35 cellular contexts compared by ENCODE assay signal in the genomic region with DNA sequence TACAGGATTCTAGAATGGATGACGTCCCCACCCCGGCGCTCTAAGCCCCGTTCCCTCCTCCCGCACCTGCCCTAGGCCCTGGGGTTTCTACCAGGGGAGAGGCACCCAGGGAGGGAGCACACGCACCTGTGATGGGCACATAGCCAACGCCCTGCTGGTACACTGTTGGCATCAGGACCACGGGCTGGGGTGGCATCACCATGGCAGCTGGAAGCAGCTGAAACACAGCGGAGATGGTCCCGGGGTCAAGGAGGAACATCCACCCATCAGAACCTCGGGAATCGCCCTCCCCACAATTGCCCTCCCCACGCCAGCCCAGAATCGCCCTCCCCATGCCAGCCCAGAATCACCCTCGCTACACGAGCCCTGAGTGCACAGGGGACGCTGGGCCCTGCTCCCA.
"Had no signal": no experiment of that assay in that cellular context is flagged by ENCODE, and none has a peak within 500 bp of the region (broad histone marks: within the 10 kb centered on the region; RNA-seq: fewer than 3 reads in every experiment).

No MANE protein-coding gene starts in this region.

- H3K27ac ChIP-seq: brain microvascular endothelial cell, Peyer's patch, RWPE1, SJCRH30, SK-N-MC, WERI-Rb-1 had no signal

- ATAC-seq: activated CD8-positive, alpha-beta T cell treated with anti-CD3 and anti-CD28 coated beads for 36 hours; activated T-cell treated with anti-CD3 and anti-CD28 coated beads, Interleukin-2, amount 50 U/mL, for 72 hours; activated T-helper 17 cell treated with anti-CD3 and anti-CD28 coated beads, Interleukin-2, amount 50 U/mL, for 72 hours; PC-3 had no signal

- DNase-seq: activated CD4-positive, alpha-beta T cell treated with anti-CD3 and anti-CD28 coated beads for 1 hour; activated CD4-positive, alpha-beta T cell treated with anti-CD3 and anti-CD28 coated beads, Interleukin-2, amount 10 ng/mL, durations not matched to agents 24 days and 14 days; activated CD4-positive, alpha-beta T cell treated with anti-CD3 and anti-CD28 coated beads, Interleukin-2, amount 50 U/mL, for 4 hours; activated CD4-positive, CD25-positive, alpha-beta regulatory T cell; activated CD8-positive, alpha-beta T cell treated with anti-CD3 and anti-CD28 coated beads for 36 hours; activated effector memory CD4-positive, alpha-beta T cell treated with anti-CD3 and anti-CD28 coated beads, Interleukin-2, amount 50 U/mL, for 16 hours; activated naive CD4-positive, alpha-beta T cell; activated naive CD4-positive, alpha-beta T cell treated with anti-CD3 and anti-CD28 coated beads, Interleukin-2, amount 50 U/mL, for 16 hours; activated naive CD8-positive, alpha-beta T cell treated with anti-CD3 and anti-CD28 coated beads for 36 hours; activated T-cell treated with anti-CD3 and anti-CD28 coated beads, Interleukin-2, amount 50 U/mL, for 1 hour; activated T-cell treated with anti-CD3 and anti-CD28 coated beads, Interleukin-2, amount 50 U/mL, for 72 hours; amniotic stem cell; aorta; brain microvascular endothelial cell; Karpas-422; KBM-7; NCI-H1105; NCI-H1417 treated with DMSO at 0.1 percent for 48 hours; NCI-H187 treated with DMSO at 0.1 percent for 48 hours; NCI-H2081; NCI-H2171 treated with DMSO at 0.1 percent for 48 hours; NCI-H2227 treated with DMSO at 0.1 percent for 48 hours; NCI-H446; NCI-H510A treated with DMSO at 0.1 percent for 48 hours; NCI-H526 treated with DMSO at 0.1 percent for 48 hours; NCI-H774; PC-3; Peyer's patch; SHP77; SJCRH30; T1000; WERI-Rb-1 had no signal

- H3K4me3 ChIP-seq: Peyer's patch, SJCRH30, SK-N-MC had no signal

- H3K9me3 ChIP-seq: Peyer's patch, SJCRH30 had no signal

- H3K27me3 ChIP-seq: brain microvascular endothelial cell, Peyer's patch, SJCRH30 had no signal

- H3K4me1 ChIP-seq: Peyer's patch, SJCRH30 had no signal
